In genomic region chr1:42958488-42959317, GRCh38 we compare ENCODE assay signal across 8 cellular contexts. TPM values are rescaled to one million over a fixed set of nuclear protein-coding genes. Genes with fewer than 3 reads are reported as not detected.
DNase-seq lines count a peak whose midpoint lies in the region; ATAC-seq and TF ChIP-seq lines count a peak whose summit lies in the region.

SLC2A1 (minus strand) TSS chr1:42958868; CDS start chr1:42958651, 217 bp downstream.

- H2AFZ ChIP-seq in ACC112 (ENCODE audit: low read length, unreplicated experiment), result peak within 1 kb of the TSS; percentile 73

- no peaks in the 10 kb centered on the region for H3K27me3 ChIP-seq in ACC112 (ENCODE audit: insufficient read depth, low read length)
- peaks cover 0 to 51% (median 7%) of the 10 kb centered on the region in 7 donors for H3K27me3 ChIP-seq in spleen (replicated peaks in 1 of 7)

- H3K9me3 ChIP-seq in spleen, result no peaks in the 10 kb centered on the region

- H3K27ac ChIP-seq in ACC112 (ENCODE audit: low read depth, low read length) (peak within 1 kb of the TSS; percentile 62), spleen (peak within 1 kb of the TSS; percentile 63 to 94 (median 90))

- peaks cover 46% of the 10 kb centered on the region for H3K79me2 ChIP-seq in ACC112 (ENCODE audit: control insufficient read depth, insufficient read depth, low read length, unreplicated experiment)

- peaks cover 18% of the 10 kb centered on the region for H3K4me1 ChIP-seq in ACC112 (ENCODE audit: control insufficient read depth, insufficient read depth, low read length, unreplicated experiment)
- peaks cover 11 to 94% (median 56%) of the 10 kb centered on the region in 6 donors for H3K4me1 ChIP-seq in spleen

- no peaks in the 10 kb centered on the region for H3K36me3 ChIP-seq in ACC112 (ENCODE audit: insufficient read depth, low read length)
- H3K36me3 ChIP-seq in spleen, result peaks cover 0 to 9% (median 0%) of the 10 kb centered on the region in 6 donors

- TF ChIP-seq CTCF in WI38 (IDR thresholded peaks at IDR 0.05; ENCODE audit: low read depth, low read length), result no peak
- TF ChIP-seq CTCF in cardiac fibroblast (IDR thresholded peaks at IDR 0.05; ENCODE audit: low read depth, low read length), result no peak
- TF ChIP-seq CTCF in spleen (IDR thresholded peaks at IDR 0.05 in 8 of 11, conservative IDR thresholded peaks at IDR 0.05 in 3 of 11), result peak in 2 of 11 experiments; percentile 6 to 14

- peak; percentile 77 to 95 (median 79) for TF ChIP-seq POLR2A in spleen (IDR thresholded peaks at IDR 0.05)

- peak; percentile 67 for ATAC-seq in GM18873 (IDR thresholded peaks at IDR 0.05; ENCODE audit: low FRiP score, unreplicated experiment)
- peak; percentile 75 for ATAC-seq in HG03135 (IDR thresholded peaks at IDR 0.05; ENCODE audit: unreplicated experiment)

- DNase-seq in NCI-H2196 (lab: John Stamatoyannopoulos, UW; ENCODE audit: unreplicated experiment) (peak; percentile 90), cardiac fibroblast (ENCODE audit: low read depth in 2 of 2) (peak; percentile 93 to 94), inferior parietal cortex (ENCODE audit: extremely low spot score) (peak; percentile 92), spleen (peak; percentile 99)

- 0 to 1% (median 1%) methylated on average over 38 to 87 of the region's 87 CpGs for WGBS in spleen, 5 donors

- intact Hi-C loops in spleen (cut with DNase I; ENCODE audit: low total_unique reads), result no loop called here

- H3K4me3 ChIP-seq in ACC112 (ENCODE audit: low read depth, low read length) (peak within 1 kb of the TSS; percentile 95), WI38 (ENCODE audit: low read depth, low read length) (peak within 1 kb of the TSS; percentile 78), cardiac fibroblast (replicated peaks in 1 of 2; ENCODE audit: low read depth in 2 of 2, low read length in 2 of 2) (peak within 1 kb of the TSS; percentile 79 to 88), spleen (peak within 1 kb of the TSS; percentile 55 to 96 (median 84))

RNA-seq across cellular contexts. Expression of gene SLC2A1, which starts in this region (rescaled TPM):
- 100 to 1,000 TPM in 3 of 7 donors, 10 to 100 TPM in 4; 26.2 to 142 (median 83.1) TPM for total RNA-seq in spleen
- 10 to 100 TPM; 18.3 to 31.0 (median 19.5) TPM for polyA plus RNA-seq in spleen

Comparison
In these comparisons a context has a peak if more than half of its experiments do, and no peak if none do; other contexts are left out.
1. Peak in every context shown above with its lines: DNase-seq, ATAC-seq, H3K4me3 ChIP-seq and H3K27ac ChIP-seq.